ENCODE assay signal across 11 cellular contexts in the genomic region with DNA sequence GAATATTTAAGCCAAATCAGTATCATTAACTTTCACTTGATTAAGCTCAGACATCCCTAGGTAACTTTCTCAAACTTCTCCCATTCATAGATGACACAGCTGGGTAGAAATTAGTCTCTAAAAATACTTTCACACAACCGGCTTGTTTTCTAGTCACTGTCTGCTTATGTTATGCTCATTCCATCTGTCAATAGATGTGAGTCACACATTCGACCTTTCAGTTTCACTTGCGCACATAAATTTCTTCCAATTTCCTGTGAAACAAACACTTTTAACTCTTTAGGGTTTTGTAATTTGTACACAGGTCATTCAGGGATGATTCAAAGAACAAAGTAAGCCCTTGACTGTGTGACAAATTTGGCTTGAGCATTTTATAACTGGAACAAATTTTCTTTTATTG.
DNase-seq lines count a peak whose midpoint lies in the region; ATAC-seq and TF ChIP-seq lines count a peak whose summit lies in the region.
"Had no signal": no experiment of that assay in that cellular context is flagged by ENCODE, and none has a peak within 500 bp of the region (broad histone marks: within the 10 kb centered on the region; RNA-seq: fewer than 3 reads in every experiment).

No MANE protein-coding gene starts in this region.

- no peaks in the 10 kb centered on the region for H3K4me1 ChIP-seq in neural progenitor cell
- H3K4me1 ChIP-seq: lower lobe of right lung had no signal

- no peak overlapping the region for H3K9ac ChIP-seq in neural progenitor cell

- H3K36me3 ChIP-seq in neural progenitor cell, result no peaks in the 10 kb centered on the region
- H3K36me3 ChIP-seq: lower lobe of right lung had no signal

- no peaks in the 10 kb centered on the region for H4K20me1 ChIP-seq in neural progenitor cell (ENCODE audit: low read depth)

- no peaks in the 10 kb centered on the region for H3K9me3 Mint-ChIP-seq in neural progenitor cell

- no peak overlapping the region for H3K27ac Mint-ChIP-seq in neural progenitor cell

- TF ChIP-seq CTCF in neural progenitor cell (IDR thresholded peaks at IDR 0.05), result no peak

- H3F3A ChIP-seq in neural progenitor cell (ENCODE audit: low read depth), result no peaks in the 10 kb centered on the region

- H2AFZ ChIP-seq in neural progenitor cell (replicated peaks), result no peak overlapping the region

- H3K79me2 ChIP-seq in neural progenitor cell (ENCODE audit: low read depth), result no peaks in the 10 kb centered on the region

- peak; percentile 82 for DNase-seq in EH (ENCODE audit: low read depth)
- peak; percentile 43 for DNase-seq in fibroblast of gingiva (ENCODE audit: low read depth)
- no peak for DNase-seq in NCI-H345 treated with DMSO at 0.1 percent for 48 hours (lab: John Stamatoyannopoulos, UW; ENCODE audit: unreplicated experiment)
- DNase-seq in T-helper 1 cell, result no peak
- no peak for DNase-seq in neural progenitor cell (ENCODE audit: low spot score)
- no peak for DNase-seq in NCI-H748 treated with DMSO at 0.1 percent for 48 hours (lab: John Stamatoyannopoulos, UW)
- DNase-seq: lower lobe of right lung; NCI-H524 treated with DMSO at 0.1 percent for 48 hours; stimulated activated CD8-positive, alpha-beta memory T cell treated with anti-CD3 and anti-CD28 coated beads, Interleukin-4, amount 100 ng/mL, for 48 hours had no signal

- no peak overlapping the region for H3K4me2 ChIP-seq in neural progenitor cell

- ATAC-seq in GM21526 (IDR thresholded peaks at IDR 0.05; ENCODE audit: low FRiP score, unreplicated experiment) (peak; percentile 77), HG03520 (IDR thresholded peaks at IDR 0.05; ENCODE audit: unreplicated experiment) (peak; percentile 98)
- ATAC-seq: lower lobe of right lung had no signal

- H3K36me3 Mint-ChIP-seq in neural progenitor cell, result no peaks in the 10 kb centered on the region

- no peaks in the 10 kb centered on the region for H3K9me3 ChIP-seq in neural progenitor cell (ENCODE audit: low read depth)
- H3K9me3 ChIP-seq: lower lobe of right lung had no signal

- H3K27me3 ChIP-seq in neural progenitor cell, result no peaks in the 10 kb centered on the region

- no peaks in the 10 kb centered on the region for H3K27me3 Mint-ChIP-seq in neural progenitor cell (ENCODE audit: insufficient read depth, low read depth)

- H3K4me1 Mint-ChIP-seq in neural progenitor cell, result peaks cover 4% of the 10 kb centered on the region

- no peak overlapping the region for H3K4me3 Mint-ChIP-seq in neural progenitor cell

- no peak overlapping the region for H3K27ac ChIP-seq in neural progenitor cell
- H3K27ac ChIP-seq: lower lobe of right lung had no signal

- no peak overlapping the region for H3K4me3 ChIP-seq in neural progenitor cell
- H3K4me3 ChIP-seq: lower lobe of right lung had no signal

Comparison
In these comparisons a context has a peak if more than half of its experiments do, and no peak if none do; other contexts are left out.
1. DNase-seq: peak in EH (single experiment) and fibroblast of gingiva (single experiment); none in NCI-H345 treated with DMSO at 0.1 percent for 48 hours (single experiment), T-helper 1 cell (0 of 5), neural progenitor cell (single experiment) and NCI-H748 treated with DMSO at 0.1 percent for 48 hours (single experiment).